In the genomic region with DNA sequence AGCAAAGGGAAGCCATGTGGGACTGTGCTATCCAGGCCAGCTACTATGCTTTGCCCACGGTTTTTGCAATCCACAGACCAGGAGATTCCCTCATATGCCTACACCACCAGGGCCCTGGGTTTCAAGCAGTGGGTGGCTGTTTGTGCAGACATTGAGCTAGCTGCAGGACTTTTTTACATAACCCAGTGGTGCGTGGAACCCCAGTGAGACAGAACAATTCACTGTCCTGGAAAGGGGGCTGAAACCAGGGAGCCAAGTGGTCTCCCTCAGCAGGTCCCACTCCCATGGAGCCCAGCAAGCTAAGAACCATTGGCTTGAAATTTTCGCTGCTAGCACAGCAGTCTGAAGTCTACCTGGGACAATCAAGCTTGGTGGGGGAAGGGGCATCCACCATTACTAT, we compare ENCODE assay signal across 29 cellular contexts.
"Had no signal": no experiment of that assay in that cellular context is flagged by ENCODE, and none has a peak within 500 bp of the region (broad histone marks: within the 10 kb centered on the region; RNA-seq: fewer than 3 reads in every experiment).

No MANE protein-coding gene starts in this region.

- FAIRE-seq: colon, endometrium, endothelial cell of umbilical vein, frontal cortex had no signal

- H3K27me3 ChIP-seq: colonic mucosa, dorsolateral prefrontal cortex, esophagus muscularis mucosa, esophagus squamous epithelium, foreskin keratinocyte, gastrocnemius medialis, gastroesophageal sphincter, heart left ventricle, heart right ventricle had no signal

- H3K4me1 ChIP-seq: colonic mucosa, esophagus muscularis mucosa, esophagus squamous epithelium, foreskin keratinocyte, gastrocnemius medialis, gastroesophageal sphincter, heart left ventricle, heart right ventricle had no signal

- H3K27ac Mint-ChIP-seq: dendritic cell treated with granulocyte-macrophage colony-stimulating factor and Interleukin-4, amounts not matched to agents 40 ng/mL and 50 ng/mL, for 4 days; effector memory CD8-positive, alpha-beta T cell; endodermal cell had no signal

- H3K4me3 ChIP-seq: colonic mucosa, coronary artery, dorsolateral prefrontal cortex, esophagus muscularis mucosa, esophagus squamous epithelium, gastrocnemius medialis, gastroesophageal sphincter, heart left ventricle, heart right ventricle had no signal

- H3K4me1 Mint-ChIP-seq: endodermal cell had no signal

- H3K9me3 Mint-ChIP-seq: endodermal cell had no signal

- H3K27me3 Mint-ChIP-seq: dendritic cell treated with granulocyte-macrophage colony-stimulating factor and Interleukin-4, amounts not matched to agents 40 ng/mL and 50 ng/mL, for 4 days; effector memory CD8-positive, alpha-beta T cell had no signal

- ATAC-seq: effector memory CD8-positive, alpha-beta T cell; esophagus mucosa; foreskin keratinocyte; gastrocnemius medialis; gastroesophageal sphincter; heart left ventricle; heart right ventricle had no signal

- DNase-seq: colonic mucosa; cortex of kidney; dermis blood vessel endothelial cell; dorsolateral prefrontal cortex; effector CD4-positive, alpha-beta T cell; effector CD8-positive, alpha-beta T cell; effector memory CD4-positive, alpha-beta T cell; effector memory CD8-positive, alpha-beta T cell; endodermal cell; erythroblast; esophagus squamous epithelium; foreskin fibroblast; foreskin keratinocyte; foreskin melanocyte; gastrocnemius medialis; glutamatergic neuron; head of caudate nucleus; heart left ventricle; heart right ventricle had no signal

- H3K9me3 ChIP-seq: colonic mucosa, esophagus muscularis mucosa, esophagus squamous epithelium, gastrocnemius medialis, gastroesophageal sphincter had no signal

- H3K36me3 ChIP-seq: colonic mucosa, esophagus muscularis mucosa, esophagus squamous epithelium, gastrocnemius medialis, gastroesophageal sphincter, heart left ventricle, heart right ventricle had no signal

- H3K27ac ChIP-seq: colonic mucosa, coronary artery, dorsolateral prefrontal cortex, epithelial cell of prostate, esophagus muscularis mucosa, esophagus squamous epithelium, foreskin keratinocyte, gastrocnemius medialis, gastroesophageal sphincter, heart left ventricle, heart right ventricle had no signal

- H3K4me3 Mint-ChIP-seq: dendritic cell treated with granulocyte-macrophage colony-stimulating factor and Interleukin-4, amounts not matched to agents 40 ng/mL and 50 ng/mL, for 4 days; effector memory CD8-positive, alpha-beta T cell; endodermal cell had no signal
